1 cellular context compared by ENCODE assay signal in genomic region chr2:219049282-219049681, GRCh38.
TF ChIP-seq lines count a peak whose summit lies in the region.

No MANE protein-coding gene starts in this region.

TF ChIP-seq in HepG2, 621 proteins besides CTCF, POLR2A, EP300 and RAD21:
- no peak for TF ChIP-seq ZNF138 (CRISPR knock-in tag; IDR thresholded peaks at IDR 0.05; ENCODE audit: low read depth)
- TF ChIP-seq MXD1 (CRISPR knock-in tag; IDR thresholded peaks at IDR 0.05) = no peak
- TF ChIP-seq RBFOX2 (IDR thresholded peaks at IDR 0.05; ENCODE audit: low read depth, low read length) = 0 out of 2 replicates have a peak, but pooled peaks have one; percentile 34
- TF ChIP-seq PAF1 (CRISPR knock-in tag; IDR thresholded peaks at IDR 0.05) = no peak
- no peak for TF ChIP-seq ZKSCAN8 (CRISPR knock-in tag; IDR thresholded peaks at IDR 0.05; ENCODE audit: borderline replicate concordance)
- peak; percentile 40; the same call in 1 of the 2 replicates for TF ChIP-seq TFAP4 (IDR thresholded peaks at IDR 0.05; ENCODE audit: borderline replicate concordance, low read depth)
- no peak for TF ChIP-seq ZNF709 (CRISPR knock-in tag; IDR thresholded peaks at IDR 0.05)
- no peak for TF ChIP-seq ZNF713 (CRISPR knock-in tag; IDR thresholded peaks at IDR 0.05)
- TF ChIP-seq ZSCAN30 (CRISPR knock-in tag; IDR thresholded peaks at IDR 0.05) = no peak
- no peak for TF ChIP-seq NR3C1 (CRISPR knock-in tag; IDR thresholded peaks at IDR 0.05)
- no peak for TF ChIP-seq GFI1 (CRISPR knock-in tag; IDR thresholded peaks at IDR 0.05; ENCODE audit: borderline replicate concordance)
- TF ChIP-seq MTA1 (CRISPR knock-in tag; IDR thresholded peaks at IDR 0.05; ENCODE audit: borderline replicate concordance) = no peak
- TF ChIP-seq ZBTB37 (CRISPR knock-in tag; IDR thresholded peaks at IDR 0.05) = no peak
- TF ChIP-seq SP1 (IDR thresholded peaks at IDR 0.05) = no peak
- no peak for TF ChIP-seq SP1 (CRISPR knock-in tag; IDR thresholded peaks at IDR 0.05)
- peak; percentile 100 for TF ChIP-seq HNRNPL (IDR thresholded peaks at IDR 0.05; ENCODE audit: low read depth, low read length)
- no peak for TF ChIP-seq ZNF260 (CRISPR knock-in tag; IDR thresholded peaks at IDR 0.05; ENCODE audit: borderline replicate concordance, low read depth)
- TF ChIP-seq ZNF7 (CRISPR knock-in tag; IDR thresholded peaks at IDR 0.05) = no peak
- peak; percentile 47; the same call in 1 of the 2 replicates for TF ChIP-seq PATZ1 (CRISPR knock-in tag; IDR thresholded peaks at IDR 0.05)
- TF ChIP-seq DMTF1 (CRISPR knock-in tag; IDR thresholded peaks at IDR 0.05) = no peak
